In the genomic region with DNA sequence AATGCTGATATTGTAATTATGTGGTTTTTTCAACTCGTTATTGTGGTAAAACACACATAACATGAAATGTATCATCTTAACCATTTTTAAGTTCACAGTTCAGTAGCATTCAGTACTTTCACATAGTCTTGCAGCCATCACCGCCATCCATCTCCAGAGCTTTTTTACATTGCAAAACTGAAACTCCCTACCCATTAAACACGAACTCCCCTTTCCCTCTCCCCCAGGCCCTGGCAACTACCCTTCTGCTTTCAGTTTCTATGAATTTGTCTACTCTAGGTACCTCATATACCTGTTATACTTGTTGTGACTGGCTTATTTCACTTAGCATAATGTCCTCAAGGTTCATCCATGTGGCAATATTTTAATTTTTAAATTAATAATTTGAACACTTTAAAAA, we compare ENCODE assay signal across 13 cellular contexts.
DNase-seq lines count a peak whose midpoint lies in the region; ATAC-seq lines count a peak whose summit lies in the region.
"Had no signal": no experiment of that assay in that cellular context is flagged by ENCODE, and none has a peak within 500 bp of the region (broad histone marks: within the 10 kb centered on the region; RNA-seq: fewer than 3 reads in every experiment).

No MANE protein-coding gene starts in this region.

- in situ Hi-C loops in ACHN (cut with HindIII; ENCODE audit: low pct_ligation_motif_present, low pct_unique_long_range_greater_than_20kb, low sequenced_read_pairs), result no loop called here

- no peak for DNase-seq in NCI-H2196 (lab: John Stamatoyannopoulos, UW; ENCODE audit: unreplicated experiment)
- no peak for DNase-seq in NCI-H748 treated with DMSO at 0.1 percent for 48 hours (lab: John Stamatoyannopoulos, UW)
- no peak for DNase-seq in ACHN
- DNase-seq in activated naive CD4-positive, alpha-beta T cell treated with anti-CD3 and anti-CD28 coated beads, Interleukin-2, amount 50 U/mL, for 16 hours, result no peak
- DNase-seq: foreskin fibroblast; GM23248; NCI-H1930; PC-9; stimulated activated naive CD8-positive, alpha-beta T cell treated with anti-CD3 and anti-CD28 coated beads, Interleukin-15, amount 100 ng/mL, for 72 hours had no signal

- ATAC-seq in GM18517 (IDR thresholded peaks at IDR 0.05; ENCODE audit: unreplicated experiment) (peak; percentile 88), GM21381 (IDR thresholded peaks at IDR 0.05; ENCODE audit: unreplicated experiment) (peak; percentile 95), HG02938 (IDR thresholded peaks at IDR 0.05; ENCODE audit: unreplicated experiment) (peak; percentile 96), HG03571 (IDR thresholded peaks at IDR 0.05; ENCODE audit: unreplicated experiment) (peak; percentile 93)
- ATAC-seq: stimulated activated naive CD8-positive, alpha-beta T cell treated with anti-CD3 and anti-CD28 coated beads, Interleukin-15, amount 100 ng/mL, for 72 hours had no signal
